ENCODE assay signal across 9 cellular contexts in the genomic region with DNA sequence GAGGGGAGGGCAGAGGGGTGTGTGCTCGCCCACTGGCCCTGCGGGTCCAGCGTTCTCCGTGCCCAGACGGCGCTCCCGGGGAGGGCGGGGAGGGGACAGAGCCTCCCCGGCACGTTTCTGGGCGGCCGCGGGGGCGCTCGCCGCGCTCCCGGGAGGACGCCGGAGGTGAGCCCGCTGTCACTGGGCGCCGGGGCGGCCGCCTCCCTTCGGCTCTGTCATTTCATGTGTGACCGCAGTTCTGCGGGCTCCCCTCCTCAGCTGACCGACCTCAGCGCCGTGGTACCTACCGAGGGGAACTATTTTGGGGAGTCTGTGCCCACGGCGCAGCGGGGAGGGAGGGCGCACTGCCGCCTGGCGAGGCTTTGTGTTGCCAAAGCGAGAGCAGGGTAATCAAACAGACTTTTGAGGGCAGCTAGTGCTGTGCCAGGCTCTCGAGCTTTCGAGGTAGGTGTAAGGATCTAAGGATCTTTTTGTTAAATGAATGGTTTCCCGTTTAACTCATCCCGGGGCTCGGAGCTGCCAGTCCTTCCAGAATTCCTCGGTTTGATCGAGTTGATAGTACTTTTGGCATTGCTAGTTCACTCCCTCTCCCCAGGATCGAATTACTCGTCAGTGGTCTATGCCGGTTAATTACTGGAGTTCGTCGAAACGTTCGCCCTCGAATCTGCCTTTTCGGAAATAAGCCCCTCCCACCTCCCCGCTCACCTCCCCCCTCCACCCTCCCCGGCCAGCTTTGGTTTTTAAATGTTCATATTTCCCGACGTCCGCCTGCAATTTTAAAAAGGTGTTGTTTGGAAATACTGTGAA. TPM values are rescaled to one million over a fixed set of nuclear protein-coding genes. Genes with fewer than 3 reads are reported as not detected.
DNase-seq lines count a peak whose midpoint lies in the region; ATAC-seq, FAIRE-seq and TF ChIP-seq lines count a peak whose summit lies in the region.
"Had no signal": no experiment of that assay in that cellular context is flagged by ENCODE, and none has a peak within 500 bp of the region (broad histone marks: within the 10 kb centered on the region; RNA-seq: fewer than 3 reads in every experiment).

No MANE protein-coding gene starts in this region.

- POLR2A ChIA-PET in activated CD4-positive, alpha-beta T cell treated with anti-CD3 and anti-CD28 coated beads, Interleukin-2, amount 10 ng/mL, durations not matched to agents 7 days and 5 days (lab: Charles Lee), result interaction anchor here (4.9 kb wide), 1 partner anchor 146 kb away, joined by 26 read pairs; no protein-coding TSS in a partner anchor
- POLR2A ChIA-PET in HepG2 (lab: Yijun Ruan, JAX), result interaction anchor here (0.6 to 2.1 kb wide), 12 partner anchors 12 to 568 kb away, joined by 3 to 12 read pairs (median 4); partner anchors contain the start of gene RTKN2

- DNase-seq in NCI-H1105 treated with DMSO at 0.1 percent for 48 hours (lab: John Stamatoyannopoulos, UW) (peak; percentile 60), NCI-H1105 (lab: John Stamatoyannopoulos, UW) (no peak), NCI-H1694 treated with DMSO at 0.1 percent for 48 hours (lab: John Stamatoyannopoulos, UW) (peak; percentile 34), dedifferentiated amniotic fluid mesenchymal stem cell (ENCODE audit: extremely low spot score) (peak; percentile 36), HepG2 (ENCODE audit: low spot score) (peak; percentile 38)
- peak; percentile 73 for DNase-seq in activated CD4-positive, alpha-beta T cell treated with anti-CD3 and anti-CD28 coated beads, Interleukin-2, amount 10 ng/mL, durations not matched to agents 7 days and 5 days
- DNase-seq in stimulated activated CD4-positive, alpha-beta T cell treated with anti-CD3 and anti-CD28 coated beads, Interleukin-4, amount 100 ng/mL, for 24 hours, result peak; percentile 72

- no peak for TF ChIP-seq EP300 in HepG2 (IDR thresholded peaks at IDR 0.05; ENCODE audit: low read depth in 2 of 2, low read length in 2 of 2)
- TF ChIP-seq EP300 in HepG2 (CRISPR knock-in tag; IDR thresholded peaks at IDR 0.05; ENCODE audit: borderline replicate concordance), result no peak

- peak overlapping the region; percentile 97 for H3K4me3 Mint-ChIP-seq in activated CD4-positive, alpha-beta T cell treated with anti-CD3 and anti-CD28 coated beads, Interleukin-2, amount 10 ng/mL, durations not matched to agents 7 days and 5 days

- in situ Hi-C loops in HepG2 (cut with HindIII; ENCODE audit: extremely low pct_ligation_motif_present, low pct_unique_long_range_greater_than_20kb), result loop anchor here (5.0 to 10.0 kb wide), 3 partner anchors 144 to 351 kb away; no protein-coding TSS in a partner anchor

- H3K36me3 ChIP-seq in HepG2 (replicated peaks in 1 of 2; ENCODE audit: control insufficient read depth in 1 of 2, insufficient read depth in 2 of 2, low read length in 2 of 2), result no peaks in the 10 kb centered on the region

- H3K9ac ChIP-seq in HepG2 (ENCODE audit: insufficient read depth, low read depth, low read length), result peak overlapping the region; percentile 96

- TF ChIP-seq CTCF in HepG2 (CRISPR knock-in tag; IDR thresholded peaks at IDR 0.05), result peak; percentile 36; the same call in 1 of the 2 replicates

- peak overlapping the region; percentile 94 for H3K27ac ChIP-seq in HepG2 (ENCODE audit: extremely low read length, insufficient read depth, low read length)

- H3K4me1 Mint-ChIP-seq in activated CD4-positive, alpha-beta T cell treated with anti-CD3 and anti-CD28 coated beads, Interleukin-2, amount 10 ng/mL, durations not matched to agents 7 days and 5 days, result peaks cover 45% of the 10 kb centered on the region

- peak overlapping the region; percentile 93 to 96 (median 94) for H3K4me3 ChIP-seq in HepG2 (replicated peaks in 1 of 3; ENCODE audit: insufficient read depth in 1 of 3, low read depth in 2 of 3, low read length in 3 of 3)

- FAIRE-seq in HepG2 (lab: Jason Lieb, UNC), result no peak
- FAIRE-seq: G401.6 had no signal

- peaks cover 51% of the 10 kb centered on the region for H3K4me1 ChIP-seq in HepG2 (ENCODE audit: insufficient read depth, low read length)

- no peaks in the 10 kb centered on the region; a peak in 1 of 5 replicates for H3K27me3 ChIP-seq in HepG2 (ENCODE audit: control insufficient read depth in 1 of 2, insufficient read depth in 2 of 2, low read length in 2 of 2)

- peak overlapping the region; percentile 100 for H3K27ac Mint-ChIP-seq in activated CD4-positive, alpha-beta T cell treated with anti-CD3 and anti-CD28 coated beads, Interleukin-2, amount 10 ng/mL, durations not matched to agents 7 days and 5 days

- intact Hi-C loops in HepG2 (cut with micrococcal nuclease; ENCODE audit: unreplicated experiment), result loop anchor here (2.0 to 5.0 kb wide), 3 partner anchors 67 to 364 kb away; partner anchors contain the start of gene RTKN2

- no peaks in the 10 kb centered on the region for H3K27me3 Mint-ChIP-seq in activated CD4-positive, alpha-beta T cell treated with anti-CD3 and anti-CD28 coated beads, Interleukin-2, amount 10 ng/mL, durations not matched to agents 7 days and 5 days

- 1% methylated on average over 27 of the region's 60 CpGs for WGBS in HepG2 (ENCODE audit: low lambda C conversion rate)

- H3K79me2 ChIP-seq in HepG2 (ENCODE audit: insufficient read depth, low read length), result peaks cover 65% of the 10 kb centered on the region

- no peaks in the 10 kb centered on the region for H3K9me3 ChIP-seq in HepG2 (ENCODE audit: low read length)

- TF ChIP-seq POLR2A in HepG2 (IDR thresholded peaks at IDR 0.05; ENCODE audit: insufficient read depth in 1 of 2, low read depth in 2 of 2, low read length in 2 of 2), result peak; percentile 39 to 47; a peak in 2 of 4 replicates

- TSS peak; percentile 89 for BruUV-seq in HepG2 (replicated peaks; lab: Mats Ljungman, UMichigan)

- peak; percentile 45; the same call in 1 of the 2 replicates for TF ChIP-seq RAD21 in HepG2 (CRISPR knock-in tag; IDR thresholded peaks at IDR 0.05)

- H4K20me1 ChIP-seq in HepG2 (ENCODE audit: insufficient read depth, low read length), result peaks cover 4% of the 10 kb centered on the region; the same call in 1 of the 2 replicates

- H3K4me2 ChIP-seq in HepG2 (ENCODE audit: low read depth, low read length), result peak overlapping the region; percentile 90

- peaks cover 23% of the 10 kb centered on the region for H3K36me3 Mint-ChIP-seq in activated CD4-positive, alpha-beta T cell treated with anti-CD3 and anti-CD28 coated beads, Interleukin-2, amount 10 ng/mL, durations not matched to agents 7 days and 5 days (ENCODE audit: low read depth)

- H2AFZ ChIP-seq in HepG2 (ENCODE audit: low read length), result peak overlapping the region; percentile 17

- CTCF ChIA-PET in activated CD4-positive, alpha-beta T cell treated with anti-CD3 and anti-CD28 coated beads, Interleukin-2, amount 10 ng/mL, durations not matched to agents 7 days and 5 days (lab: Charles Lee), result interaction anchor here (0.7 to 2.2 kb wide), 8 partner anchors 15 to 611 kb away, joined by 3 to 9 read pairs (median 4); no protein-coding TSS in a partner anchor
- CTCF ChIA-PET in HepG2 (lab: Yijun Ruan, JAX; ENCODE audit: low intra/inter-chr PET ratio, low total read pairs), result no interaction called here

- H3K9me3 Mint-ChIP-seq in activated CD4-positive, alpha-beta T cell treated with anti-CD3 and anti-CD28 coated beads, Interleukin-2, amount 10 ng/mL, durations not matched to agents 7 days and 5 days, result no peaks in the 10 kb centered on the region

- ATAC-seq in HG02759 (IDR thresholded peaks at IDR 0.05; ENCODE audit: unreplicated experiment) (peak; percentile 65), HepG2 (peak; percentile 89)

TF ChIP-seq in HepG2, 621 proteins besides CTCF, POLR2A, EP300 and RAD21 (continues in another document):
- TF ChIP-seq PLSCR1 (CRISPR knock-in tag; IDR thresholded peaks at IDR 0.05; ENCODE audit: borderline replicate concordance), result no peak
- TF ChIP-seq ZNF460 (CRISPR knock-in tag; IDR thresholded peaks at IDR 0.05; ENCODE audit: borderline replicate concordance), result no peak
- TF ChIP-seq HNRNPLL (IDR thresholded peaks at IDR 0.05; ENCODE audit: low read depth, low read length, poor library complexity, severe bottlenecking), result peak; percentile 38
- TF ChIP-seq STAG1 (CRISPR knock-in tag; IDR thresholded peaks at IDR 0.05), result peak; percentile 2; the same call in 1 of the 2 replicates
- TF ChIP-seq ZNF3 (CRISPR knock-in tag; IDR thresholded peaks at IDR 0.05), result no peak

RNA-seq across cellular contexts. Expression of gene ARID5B, which starts 1.9 kb away (rescaled TPM):
- total RNA-seq in activated CD4-positive, alpha-beta T cell treated with anti-CD3 and anti-CD28 coated beads, Interleukin-2, amount 10 ng/mL, durations not matched to agents 7 days and 5 days, result 10 to 100 TPM; 41.2 to 42.9 TPM
- total RNA-seq in HepG2 (2016; rRNA removed; fragmentation: Illumina TruSeq; extraction: Trizol), result 6.2 and 7.9 TPM in 2 replicates
- total RNA-seq in HepG2 (2016; cell fraction: cytosol; rRNA removed; fragmentation: Illumina TruSeq; extraction: Trizol; ENCODE audit: low read depth), result 0.51 and 1.4 TPM in 2 replicates
- total RNA-seq in HepG2 (2016; cell fraction: insoluble cytoplasmic fraction; rRNA removed; fragmentation: Illumina TruSeq; extraction: Trizol), result 6.4 and 7.4 TPM in 2 replicates
- total RNA-seq in HepG2 (2016; cell fraction: membrane; rRNA removed; fragmentation: Illumina TruSeq; extraction: Trizol), result 2.4 and 2.6 TPM in 2 replicates
- 14.1 and 15.4 TPM in 2 replicates for total RNA-seq in HepG2 (2016; cell fraction: nucleus; rRNA removed; fragmentation: Illumina TruSeq; extraction: Trizol)
- 14.5 and 21.1 TPM in 2 replicates for polyA plus RNA-seq in HepG2 (2011; rRNA removed)
- polyA plus RNA-seq in HepG2 (2011; cell fraction: cytosol; rRNA removed), result 10.9 and 13.9 TPM in 2 replicates
- 14.6 and 21.9 TPM in 2 replicates for polyA plus RNA-seq in HepG2 (2011; cell fraction: nucleus; rRNA removed)
- 14.5 and 16.7 TPM in 2 replicates for polyA plus RNA-seq in HepG2 (2012)
- polyA plus RNA-seq in HepG2 (2016; cell fraction: cytosol; fragmentation: Illumina TruSeq; extraction: Trizol; ENCODE audit: low read depth), result 0.14 and 0.15 TPM in 2 replicates
- polyA plus RNA-seq in HepG2 (2016; cell fraction: insoluble cytoplasmic fraction; fragmentation: Illumina TruSeq; extraction: Trizol; ENCODE audit: low read depth), result 4.7 and 5.3 TPM in 2 replicates
- polyA plus RNA-seq in HepG2 (2016; cell fraction: membrane; fragmentation: Illumina TruSeq; extraction: Trizol; ENCODE audit: low read depth), result 0.54 and 0.63 TPM in 2 replicates
- polyA plus RNA-seq in HepG2 (2016; cell fraction: nucleus; fragmentation: Illumina TruSeq; extraction: Trizol; ENCODE audit: insufficient read depth, low read depth), result 6.4 and 7.2 TPM in 2 replicates
- 50.5 and 55.3 TPM in 2 replicates for polyA minus RNA-seq in HepG2 (2011; rRNA and poly(A)+ RNA removed; ENCODE audit: low replicate concordance)
- polyA minus RNA-seq in HepG2 (2011; cell fraction: cytosol; rRNA and poly(A)+ RNA removed), result 30.8 and 33.9 TPM in 2 replicates
- polyA minus RNA-seq in HepG2 (2011; cell fraction: nucleus; rRNA and poly(A)+ RNA removed), result 111 and 117 TPM in 2 replicates
